8 cellular contexts compared by ENCODE assay signal in the genomic region with DNA sequence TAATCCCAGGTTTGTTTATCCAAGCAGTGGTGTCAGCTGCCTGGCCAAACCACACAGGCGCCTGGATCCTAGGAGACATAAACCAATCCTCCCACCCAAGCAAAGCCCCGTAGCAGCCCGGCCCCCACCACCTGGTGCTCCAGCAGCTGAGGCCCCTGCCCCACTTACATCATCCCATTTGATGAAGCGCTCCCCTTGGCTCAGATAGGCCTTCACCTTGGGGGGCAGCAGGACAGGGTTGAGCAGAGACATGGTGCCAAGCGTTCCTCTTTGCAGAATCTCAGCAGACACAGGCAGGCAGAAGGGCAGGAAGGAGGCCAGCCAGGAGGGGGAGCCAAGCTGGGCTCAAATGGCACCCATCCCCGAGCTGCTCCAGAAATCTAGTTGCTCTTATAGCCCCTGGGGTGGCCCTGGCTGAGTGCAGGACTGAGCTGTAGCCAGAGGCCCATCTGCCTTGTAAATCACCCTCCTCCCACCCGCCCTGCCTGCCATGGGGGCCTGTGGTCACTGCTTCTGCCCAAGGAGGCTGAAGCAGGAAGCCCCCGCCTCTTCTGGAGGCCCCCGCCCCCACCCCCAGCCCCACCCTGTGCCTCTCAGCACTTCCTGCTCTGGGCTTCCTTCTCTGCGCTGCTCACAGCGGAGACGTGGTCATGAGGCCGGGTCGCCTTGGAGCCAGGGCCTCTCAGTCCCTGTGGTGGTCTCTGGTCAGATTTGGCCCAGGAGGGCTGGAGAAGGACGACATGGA. TPM values are rescaled to one million over a fixed set of nuclear protein-coding genes. Genes with fewer than 3 reads are reported as not detected.
DNase-seq lines count a peak whose midpoint lies in the region; ATAC-seq, FAIRE-seq and TF ChIP-seq lines count a peak whose summit lies in the region.

A gene with protein sequence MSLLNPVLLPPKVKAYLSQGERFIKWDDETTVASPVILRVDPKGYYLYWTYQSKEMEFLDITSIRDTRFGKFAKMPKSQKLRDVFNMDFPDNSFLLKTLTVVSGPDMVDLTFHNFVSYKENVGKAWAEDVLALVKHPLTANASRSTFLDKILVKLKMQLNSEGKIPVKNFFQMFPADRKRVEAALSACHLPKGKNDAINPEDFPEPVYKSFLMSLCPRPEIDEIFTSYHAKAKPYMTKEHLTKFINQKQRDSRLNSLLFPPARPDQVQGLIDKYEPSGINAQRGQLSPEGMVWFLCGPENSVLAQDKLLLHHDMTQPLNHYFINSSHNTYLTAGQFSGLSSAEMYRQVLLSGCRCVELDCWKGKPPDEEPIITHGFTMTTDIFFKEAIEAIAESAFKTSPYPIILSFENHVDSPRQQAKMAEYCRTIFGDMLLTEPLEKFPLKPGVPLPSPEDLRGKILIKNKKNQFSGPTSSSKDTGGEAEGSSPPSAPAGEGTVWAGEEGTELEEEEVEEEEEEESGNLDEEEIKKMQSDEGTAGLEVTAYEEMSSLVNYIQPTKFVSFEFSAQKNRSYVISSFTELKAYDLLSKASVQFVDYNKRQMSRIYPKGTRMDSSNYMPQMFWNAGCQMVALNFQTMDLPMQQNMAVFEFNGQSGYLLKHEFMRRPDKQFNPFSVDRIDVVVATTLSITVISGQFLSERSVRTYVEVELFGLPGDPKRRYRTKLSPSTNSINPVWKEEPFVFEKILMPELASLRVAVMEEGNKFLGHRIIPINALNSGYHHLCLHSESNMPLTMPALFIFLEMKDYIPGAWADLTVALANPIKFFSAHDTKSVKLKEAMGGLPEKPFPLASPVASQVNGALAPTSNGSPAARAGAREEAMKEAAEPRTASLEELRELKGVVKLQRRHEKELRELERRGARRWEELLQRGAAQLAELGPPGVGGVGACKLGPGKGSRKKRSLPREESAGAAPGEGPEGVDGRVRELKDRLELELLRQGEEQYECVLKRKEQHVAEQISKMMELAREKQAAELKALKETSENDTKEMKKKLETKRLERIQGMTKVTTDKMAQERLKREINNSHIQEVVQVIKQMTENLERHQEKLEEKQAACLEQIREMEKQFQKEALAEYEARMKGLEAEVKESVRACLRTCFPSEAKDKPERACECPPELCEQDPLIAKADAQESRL (minus strand): TSS at position 515 of the 745 bp plus-strand sequence. CDS start 263 bp downstream, at position 252.

- TF ChIP-seq CTCF in Calu3 (IDR thresholded peaks at IDR 0.05; ENCODE audit: unreplicated experiment) (no peak), epithelial cell of esophagus (IDR thresholded peaks at IDR 0.05; ENCODE audit: insufficient read depth, low read depth, low read length, missing control alignments) (peak; percentile 22), pancreas (IDR thresholded peaks at IDR 0.05) (no peak), vagina (IDR thresholded peaks at IDR 0.05) (no peak), uterus (IDR thresholded peaks at IDR 0.05) (no peak)

- CTCF ChIA-PET in Calu3 (lab: Charles Lee), result interaction anchor here (0.7 to 5.8 kb wide), 7 partner anchors 12 to 34 kb away, joined by 3 to 25 read pairs (median 3); a partner anchor contains a TSS

- 82% methylated on average over 14 to 15 of the region's 15 CpGs for WGBS in pancreas, 2 donors

- intact Hi-C loops in Calu3 (cut with micrococcal nuclease; ENCODE audit: unreplicated experiment), result no loop called here
- intact Hi-C loops in pancreas (cut with DNase I), result no loop called here
- intact Hi-C loops in vagina (cut with DNase I), result no loop called here
- intact Hi-C loops in uterus (cut with DNase I; ENCODE audit: low total_unique reads), result no loop called here

- no peaks in the 10 kb centered on the region for H3K9me3 Mint-ChIP-seq in Calu3 (ENCODE audit: low read depth, unreplicated experiment)

- peaks cover 17% of the 10 kb centered on the region for H3K4me1 Mint-ChIP-seq in Calu3 (ENCODE audit: low read depth, unreplicated experiment)

- H3K4me1 ChIP-seq in pancreas (no peaks in the 10 kb centered on the region), vagina (no peaks in the 10 kb centered on the region), uterus (no peaks in the 10 kb centered on the region)

- peak within 1 kb of the TSS; percentile 63 for H3K4me3 Mint-ChIP-seq in Calu3 (ENCODE audit: low read depth, unreplicated experiment)

- H3K36me3 ChIP-seq in pancreas (no peaks in the 10 kb centered on the region), vagina (no peaks in the 10 kb centered on the region), uterus (no peaks in the 10 kb centered on the region)

- H3K27ac ChIP-seq in pancreas (peak within 1 kb of the TSS in 1 of 4 donors; percentile 34), vagina (no peak within 1 kb of the TSS), uterus (no peak within 1 kb of the TSS)

- peaks cover 12% of the 10 kb centered on the region for H3K36me3 Mint-ChIP-seq in Calu3 (ENCODE audit: insufficient read depth, unreplicated experiment)

- no TSS peak for BruUV-seq in Calu3 (replicated peaks; lab: Mats Ljungman, UMichigan)

- ATAC-seq in GM21447 (IDR thresholded peaks at IDR 0.05; ENCODE audit: unreplicated experiment), result peak; percentile 68
- ATAC-seq in pancreas, result peak in 3 of 4 donors; percentile 31 to 64 (median 61)

- FAIRE-seq in pancreas (lab: Jason Lieb, UNC), result no peak

- no peaks in the 10 kb centered on the region for H3K27me3 Mint-ChIP-seq in Calu3 (ENCODE audit: unreplicated experiment)

- DNase-seq in Calu3 (peak; percentile 50), NAMALWA (ENCODE audit: low spot score) (peak; percentile 78), epithelial cell of esophagus (ENCODE audit: low read depth) (no peak), pancreas (peak in 2 of 6 donors; percentile 51 to 58), vagina (ENCODE audit: extremely low spot score in 2 of 2) (no peak), uterus (no peak)
- peak; percentile 67 to 75 for DNase-seq in activated CD4-positive, alpha-beta T cell treated with anti-CD3 and anti-CD28 coated beads, Interleukin-2, amount 50 U/mL, for 48 hours

- H3K27ac Mint-ChIP-seq in Calu3 (ENCODE audit: unreplicated experiment), result peak within 1 kb of the TSS; percentile 71

- H3K27me3 ChIP-seq in pancreas, result no peaks in the 10 kb centered on the region
- no peaks in the 10 kb centered on the region for H3K27me3 ChIP-seq in vagina
- H3K27me3 ChIP-seq in uterus, result no peaks in the 10 kb centered on the region

- H3K4me3 ChIP-seq in epithelial cell of esophagus (ENCODE audit: low read length) (no peak within 1 kb of the TSS), pancreas (peak within 1 kb of the TSS in 1 of 4 donors; percentile 35), vagina (peak within 1 kb of the TSS; percentile 26 to 31), uterus (no peak within 1 kb of the TSS)

- TF ChIP-seq POLR2A in vagina (IDR thresholded peaks at IDR 0.05) (no peak), uterus (IDR thresholded peaks at IDR 0.05) (no peak)

- no peaks in the 10 kb centered on the region for H3K9me3 ChIP-seq in pancreas
- no peaks in the 10 kb centered on the region for H3K9me3 ChIP-seq in vagina
- H3K9me3 ChIP-seq in uterus, result no peaks in the 10 kb centered on the region

RNA-seq across cellular contexts. Expression of the gene that starts here (rescaled TPM):
- 37.3 and 43.1 TPM in 2 replicates for total RNA-seq in Calu3 (2022)
- 10 to 100 TPM in 2 of 6 donors, 1 to 10 TPM in 3, under 1 TPM in 1; 0.94 to 23.5 (median 4.1) TPM for total RNA-seq in pancreas
- polyA plus RNA-seq in pancreas, result 1 to 10 TPM; 5.3 to 9.7 TPM
- 14.0 TPM for total RNA-seq in vagina
- 10 to 100 TPM in 2 of 4 donors, 1 to 10 TPM in 2; 3.5 to 19.0 (median 9.3) TPM for total RNA-seq in uterus

Comparison
In these comparisons a context has a peak if more than half of its experiments do, and no peak if none do; other contexts are left out.
1. DNase-seq: peak in Calu3 (single experiment), NAMALWA (single experiment) and activated CD4-positive, alpha-beta T cell treated with anti-CD3 and anti-CD28 coated beads, Interleukin-2, amount 50 U/mL, for 48 hours (2 of 2); none in epithelial cell of esophagus (single experiment), vagina (0 of 2) and uterus (0 of 2).
2. H3K4me3 ChIP-seq: peak in vagina (2 of 2); none in epithelial cell of esophagus (single experiment) and uterus (0 of 2).